8 cellular contexts compared by ENCODE assay signal in the genomic region with DNA sequence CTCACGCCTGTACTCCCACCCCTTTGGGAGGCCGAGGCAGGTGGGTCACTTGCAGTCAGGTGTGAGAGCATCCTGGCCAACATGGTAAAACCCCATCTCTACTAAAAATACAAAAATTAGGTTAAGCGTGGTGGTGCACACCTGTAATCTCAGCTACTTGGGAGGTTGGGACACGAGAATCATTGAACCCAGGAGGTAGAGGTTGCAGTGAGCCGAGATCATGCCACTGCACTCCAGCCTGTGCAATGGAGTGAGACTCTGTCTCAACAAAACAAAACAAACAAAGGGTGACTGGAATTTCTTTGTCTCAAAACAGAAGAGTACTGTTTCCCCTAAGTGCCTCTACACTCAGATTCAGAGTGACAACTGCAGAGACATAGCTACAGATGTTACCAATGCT.
"Had no signal": no experiment of that assay in that cellular context is flagged by ENCODE, and none has a peak within 500 bp of the region (broad histone marks: within the 10 kb centered on the region; RNA-seq: fewer than 3 reads in every experiment).

No MANE protein-coding gene starts in this region.

- DNase-seq: GM23248, GOT3, H7, HFFc6, IMR-90, KG1 had no signal

- H3K27ac Mint-ChIP-seq: HFFc6 had no signal

- ATAC-seq: HCT116, K562 had no signal

- H3K4me3 Mint-ChIP-seq: HFFc6 had no signal
